1 cellular context compared by ENCODE assay signal in the genomic region with DNA sequence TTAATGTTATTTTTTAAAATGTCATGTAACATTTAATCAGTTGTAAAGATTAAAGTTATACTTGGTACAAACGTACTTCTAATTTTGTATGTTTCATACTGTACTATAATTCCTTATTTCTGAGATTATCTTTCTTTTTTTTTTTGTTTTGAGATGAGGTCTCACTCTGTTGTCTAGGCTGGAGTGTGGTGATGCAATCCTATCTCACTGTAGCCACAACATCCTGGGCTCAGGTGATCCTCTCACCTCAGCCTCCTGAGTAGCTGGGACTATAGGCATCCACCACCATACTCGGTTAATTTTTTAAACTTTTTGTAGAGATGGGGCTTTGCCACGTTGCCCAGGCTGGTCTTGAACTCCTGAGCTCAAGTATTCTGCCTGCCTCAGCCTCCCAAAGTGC.
TF ChIP-seq lines count a peak whose summit lies in the region.

No MANE protein-coding gene starts in this region.

TF ChIP-seq in GM12878, 131 proteins besides CTCF, POLR2A, EP300 and RAD21 (continued from another document):
- TF ChIP-seq SIN3A (IDR thresholded peaks at IDR 0.05; ENCODE audit: low read depth, low read length) = no peak
- no peak for TF ChIP-seq ZSCAN29 (IDR thresholded peaks at IDR 0.05)
- no peak for TF ChIP-seq GATAD2B (conservative IDR thresholded peaks at IDR 0.05; ENCODE audit: low read depth)
- TF ChIP-seq JUNB (IDR thresholded peaks at IDR 0.05) = no peak
- no peak for TF ChIP-seq MYB (IDR thresholded peaks at IDR 0.05; ENCODE audit: borderline replicate concordance, low read depth, low read length)
- no peak for TF ChIP-seq RAD51 (IDR thresholded peaks at IDR 0.05)
- TF ChIP-seq, protein P1, sequence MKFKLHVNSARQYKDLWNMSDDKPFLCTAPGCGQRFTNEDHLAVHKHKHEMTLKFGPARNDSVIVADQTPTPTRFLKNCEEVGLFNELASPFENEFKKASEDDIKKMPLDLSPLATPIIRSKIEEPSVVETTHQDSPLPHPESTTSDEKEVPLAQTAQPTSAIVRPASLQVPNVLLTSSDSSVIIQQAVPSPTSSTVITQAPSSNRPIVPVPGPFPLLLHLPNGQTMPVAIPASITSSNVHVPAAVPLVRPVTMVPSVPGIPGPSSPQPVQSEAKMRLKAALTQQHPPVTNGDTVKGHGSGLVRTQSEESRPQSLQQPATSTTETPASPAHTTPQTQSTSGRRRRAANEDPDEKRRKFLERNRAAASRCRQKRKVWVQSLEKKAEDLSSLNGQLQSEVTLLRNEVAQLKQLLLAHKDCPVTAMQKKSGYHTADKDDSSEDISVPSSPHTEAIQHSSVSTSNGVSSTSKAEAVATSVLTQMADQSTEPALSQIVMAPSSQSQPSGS (IDR thresholded peaks at IDR 0.05; ENCODE audit: low read length) = no peak
- TF ChIP-seq CEBPB (IDR thresholded peaks at IDR 0.05; ENCODE audit: borderline replicate concordance in 1 of 2, low read depth in 2 of 2, low read length in 2 of 2) = no peak
